In the genomic region with DNA sequence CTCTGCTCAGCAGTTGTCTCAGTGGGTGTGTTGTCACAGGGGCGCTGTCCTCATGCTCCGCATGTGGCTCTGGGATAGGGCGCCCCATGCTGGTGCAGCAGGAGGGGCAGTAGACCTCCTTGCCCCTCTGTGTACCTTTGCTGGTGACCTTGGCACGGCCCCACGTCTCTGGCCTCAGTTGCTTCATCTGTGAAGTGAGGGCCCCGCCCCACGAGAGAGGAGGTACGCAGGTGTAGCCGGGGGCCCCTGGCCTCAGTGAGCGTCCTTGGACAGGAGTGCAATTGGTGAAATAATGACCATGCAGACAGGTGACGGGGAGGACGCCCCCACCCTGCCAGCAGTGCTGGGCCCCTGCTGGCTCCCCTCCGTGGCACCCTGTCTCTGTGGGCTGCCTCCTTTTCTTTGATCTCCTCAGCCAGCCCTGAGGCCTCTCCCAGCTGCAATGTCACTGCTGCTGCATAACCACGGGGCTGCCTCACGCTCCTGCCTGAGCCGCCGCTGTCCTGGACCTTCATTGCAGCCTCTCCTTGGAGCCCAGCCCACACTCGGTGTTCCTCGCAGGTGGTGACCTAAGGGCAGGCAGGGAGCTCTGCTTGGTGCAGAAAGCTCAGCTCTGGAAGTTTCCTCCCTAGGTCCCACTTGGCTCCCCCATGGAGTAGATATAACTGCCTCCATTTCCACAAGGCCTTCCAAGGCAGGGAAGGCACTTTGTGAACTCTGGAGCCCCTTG, we compare ENCODE assay signal across 16 cellular contexts. TPM values are rescaled to one million over a fixed set of nuclear protein-coding genes. Genes with fewer than 3 reads are reported as not detected.
A peak's percentile ranks its signal among the peaks of the same experiment; 100 is the strongest.
DNase-seq lines count a peak whose midpoint lies in the region; TF ChIP-seq lines count a peak whose summit lies in the region.
"Had no signal": no experiment of that assay in that cellular context is flagged by ENCODE, and none has a peak within 500 bp of the region (broad histone marks: within the 10 kb centered on the region; RNA-seq: fewer than 3 reads in every experiment).

No MANE protein-coding gene starts in this region.

- H3K4me1 Mint-ChIP-seq in CD8-positive, alpha-beta memory T cell = peaks cover 0 to 2% (median under 1%) of the 10 kb centered on the region in 3 donors

- POLR2A ChIA-PET in CD8-positive, alpha-beta memory T cell (lab: Charles Lee) = no interaction called here

- H3K4me3 ChIP-seq in spleen = no peak overlapping the region
- no peak overlapping the region for H3K4me3 ChIP-seq in CD8-positive, alpha-beta memory T cell (ENCODE audit: low read length)
- H3K4me3 ChIP-seq: BLaER1, K562 had no signal

- H3K27me3 ChIP-seq in spleen (replicated peaks in 1 of 7) = no peaks in the 10 kb centered on the region
- H3K27me3 ChIP-seq in CD8-positive, alpha-beta memory T cell (ENCODE audit: insufficient read depth, low read length, poor library complexity, severe bottlenecking) = no peaks in the 10 kb centered on the region
- H3K27me3 ChIP-seq: BLaER1 had no signal

- peak overlapping the region in 2 of 8 donors; percentile 41 to 70 for H3K27ac Mint-ChIP-seq in CD8-positive, alpha-beta memory T cell

- no peaks in the 10 kb centered on the region for H3K4me1 ChIP-seq in spleen
- no peaks in the 10 kb centered on the region for H3K4me1 ChIP-seq in CD8-positive, alpha-beta memory T cell (ENCODE audit: insufficient read depth, low read length)
- H3K4me1 ChIP-seq: BLaER1 had no signal

- WGBS in spleen, 5 donors = 84 to 95% (median 91%) methylated on average over 15 to 19 of the region's 19 CpGs

- H3K27ac ChIP-seq in spleen = no peak overlapping the region
- H3K27ac ChIP-seq in CD8-positive, alpha-beta memory T cell (ENCODE audit: low read depth, low read length) = no peak overlapping the region
- H3K27ac ChIP-seq: BLaER1, HL-60 had no signal

- H3K9me3 Mint-ChIP-seq in CD8-positive, alpha-beta memory T cell = peaks cover 3 to 13% (median 12%) of the 10 kb centered on the region in 5 donors

- H3K9me3 ChIP-seq in spleen = peaks cover 2 to 25% (median 19%) of the 10 kb centered on the region in 8 donors
- H3K9me3 ChIP-seq in CD8-positive, alpha-beta memory T cell (ENCODE audit: low read length) = peaks cover 6% of the 10 kb centered on the region

- intact Hi-C loops in spleen (cut with DNase I; ENCODE audit: low total_unique reads) = no loop called here

- TF ChIP-seq CTCF in GM13976 (IDR thresholded peaks at IDR 0.05; ENCODE audit: borderline replicate concordance, control extremely low read depth, extremely low read depth, insufficient read depth, missing control alignments) = no peak
- no peak for TF ChIP-seq CTCF in spleen (IDR thresholded peaks at IDR 0.05 in 8 of 11, conservative IDR thresholded peaks at IDR 0.05 in 3 of 11)

- CTCF ChIA-PET in CD8-positive, alpha-beta memory T cell (lab: Charles Lee) = no interaction called here

- in situ Hi-C loops in GM13976 (cut with MboI; ENCODE audit: low sequenced_read_pairs, unreplicated experiment) = no loop called here

- TF ChIP-seq POLR2A in spleen (IDR thresholded peaks at IDR 0.05) = no peak

- H3K36me3 Mint-ChIP-seq in CD8-positive, alpha-beta memory T cell = peaks cover 32 to 86% (median 32%) of the 10 kb centered on the region in 3 donors

- DNase-seq in D341Med (ENCODE audit: low spot score) (peak; percentile 12), GM13976 (ENCODE audit: low spot score) (peak; percentile 20), islet precursor cell (peak; percentile 42), spleen (peak; percentile 53), kidney tubule cell (ENCODE audit: low spot score) (no peak), anterior cingulate cortex (lab: John Stamatoyannopoulos, UW) (no peak)
- DNase-seq in CD8-positive, alpha-beta memory T cell = no peak
- DNase-seq: DMS153, HCEC 1CT, NCI-H1436 treated with DMSO at 0.1 percent for 48 hours, NCI-H2227 treated with DMSO at 0.1 percent for 48 hours, NCI-H524 treated with DMSO at 0.1 percent for 48 hours, RPMI8226 had no signal

- peaks cover 2 to 95% (median 69%) of the 10 kb centered on the region in 6 donors for H3K36me3 ChIP-seq in spleen
- H3K36me3 ChIP-seq in CD8-positive, alpha-beta memory T cell (ENCODE audit: insufficient read depth, low read length) = peaks cover 23% of the 10 kb centered on the region

- peaks cover 0 to 2% of the 10 kb centered on the region in 2 donors for H3K27me3 Mint-ChIP-seq in CD8-positive, alpha-beta memory T cell

- H3K4me3 Mint-ChIP-seq in CD8-positive, alpha-beta memory T cell = no peak overlapping the region

RNA-seq across cellular contexts. Expression of a gene that starts 57.3 kb away (rescaled TPM):
- total RNA-seq in spleen = 10 to 100 TPM; 27.6 to 46.2 (median 32.6) TPM
- polyA plus RNA-seq in spleen = 10 to 100 TPM; 11.2 to 23.1 (median 13.7) TPM
- total RNA-seq in CD8-positive, alpha-beta memory T cell = 10 to 100 TPM; 22.4 to 25.0 TPM
- polyA plus RNA-seq in CD8-positive, alpha-beta memory T cell = 3.0 TPM

Comparison
In these comparisons a context has a peak if more than half of its experiments do, and no peak if none do; other contexts are left out.
1. DNase-seq: peak in D341Med (single experiment), GM13976 (single experiment), islet precursor cell (single experiment) and spleen (single experiment); none in CD8-positive, alpha-beta memory T cell (0 of 5), kidney tubule cell (single experiment) and anterior cingulate cortex (0 of 58).